ENCODE assay signal across 8 cellular contexts in genomic region chr5:37723147-37723961, GRCh38.
DNase-seq lines count a peak whose midpoint lies in the region; ATAC-seq and TF ChIP-seq lines count a peak whose summit lies in the region.

No MANE protein-coding gene starts in this region.

- H3K9me3 ChIP-seq in endodermal cell (ENCODE audit: control insufficient read depth, low read length) (no peaks in the 10 kb centered on the region), gastrocnemius medialis (no peaks in the 10 kb centered on the region)
- H3K9me3 ChIP-seq in CD8-positive, alpha-beta T cell (ENCODE audit: low read length), result no peaks in the 10 kb centered on the region
- H3K9me3 ChIP-seq in effector memory CD4-positive, alpha-beta T cell (ENCODE audit: control insufficient read depth, low read length), result no peaks in the 10 kb centered on the region

- DNase-seq in activated CD4-positive, alpha-beta T cell treated with anti-CD3 and anti-CD28 coated beads for 36 hours, result peak; percentile 36
- DNase-seq in activated CD4-positive, alpha-beta T cell treated with anti-CD3 and anti-CD28 coated beads for 1 hour, result no peak
- DNase-seq in NCI-H69 (lab: John Stamatoyannopoulos, UW), result peak; percentile 56
- DNase-seq in endodermal cell, result peak; percentile 89
- DNase-seq in gastrocnemius medialis, result peak; percentile 37 to 62
- no peak for DNase-seq in CD8-positive, alpha-beta T cell
- DNase-seq in effector memory CD4-positive, alpha-beta T cell, result no peak

- H3K4me3 Mint-ChIP-seq in activated CD4-positive, alpha-beta T cell treated with anti-CD3 and anti-CD28 coated beads for 36 hours, result no peak overlapping the region
- H3K4me3 Mint-ChIP-seq in endodermal cell, result no peak overlapping the region
- H3K4me3 Mint-ChIP-seq in CD8-positive, alpha-beta T cell, result no peak overlapping the region

- H3K36me3 ChIP-seq in endodermal cell (ENCODE audit: control insufficient read depth, insufficient read depth, low read length) (peaks cover under 1% of the 10 kb centered on the region), gastrocnemius medialis (peaks cover 0 to 9% of the 10 kb centered on the region in 2 donors)
- H3K36me3 ChIP-seq in CD8-positive, alpha-beta T cell (ENCODE audit: insufficient read depth, low read length), result peaks cover 9% of the 10 kb centered on the region
- peaks cover 18% of the 10 kb centered on the region for H3K36me3 ChIP-seq in effector memory CD4-positive, alpha-beta T cell (ENCODE audit: control insufficient read depth, insufficient read depth, low read length)

- H3K4me1 ChIP-seq in endodermal cell (ENCODE audit: control insufficient read depth, insufficient read depth, low read length), result no peaks in the 10 kb centered on the region
- H3K4me1 ChIP-seq in gastrocnemius medialis, result peaks cover 12 to 21% of the 10 kb centered on the region in 2 donors
- H3K4me1 ChIP-seq in CD8-positive, alpha-beta T cell (ENCODE audit: insufficient read depth, low read length), result no peaks in the 10 kb centered on the region
- H3K4me1 ChIP-seq in effector memory CD4-positive, alpha-beta T cell (ENCODE audit: control insufficient read depth, insufficient read depth, low read length, poor library complexity, severe bottlenecking), result no peaks in the 10 kb centered on the region

- H3K9ac ChIP-seq in endodermal cell (ENCODE audit: extremely low read depth, low read length, poor library complexity, severe bottlenecking), result no peak overlapping the region

- no peak for TF ChIP-seq POLR2A in gastrocnemius medialis (IDR thresholded peaks at IDR 0.05)

- H3K27ac Mint-ChIP-seq in activated CD4-positive, alpha-beta T cell treated with anti-CD3 and anti-CD28 coated beads for 36 hours, result peak overlapping the region; percentile 25
- H3K27ac Mint-ChIP-seq in endodermal cell, result no peak overlapping the region
- no peak overlapping the region for H3K27ac Mint-ChIP-seq in CD8-positive, alpha-beta T cell

- POLR2A ChIA-PET in activated CD4-positive, alpha-beta T cell treated with anti-CD3 and anti-CD28 coated beads for 36 hours (lab: Charles Lee), result interaction anchor here (1.1 kb wide), 1 partner anchor 14 kb away, joined by 6 read pairs; no protein-coding TSS in a partner anchor
- POLR2A ChIA-PET in CD8-positive, alpha-beta T cell (lab: Charles Lee), result no interaction called here

- intact Hi-C loops in activated CD4-positive, alpha-beta T cell treated with anti-CD3 and anti-CD28 coated beads for 36 hours (cut with DNase I, micrococcal nuclease), result loop anchor here (1.0 to 10.0 kb wide), 6 partner anchors 15 to 1511 kb away; partner anchors contain the start of genes NIPBL (in 1 of the 2) and NUP155 (in 1 of the 2)
- intact Hi-C loops in gastrocnemius medialis (cut with DNase I; ENCODE audit: low total_unique reads), result loop anchor here (1.0 to 10.0 kb wide), 4 partner anchors 89 to 741 kb away; no protein-coding TSS in a partner anchor
- intact Hi-C loops in CD8-positive, alpha-beta T cell (cut with DNase I, micrococcal nuclease), result no loop called here

- H3K27ac ChIP-seq in endodermal cell (ENCODE audit: low read depth, low read length) (no peak overlapping the region), gastrocnemius medialis (peak overlapping the region; percentile 24 to 79 (median 68))
- H3K27ac ChIP-seq in CD8-positive, alpha-beta T cell (ENCODE audit: low read depth, low read length), result no peak overlapping the region
- no peak overlapping the region for H3K27ac ChIP-seq in effector memory CD4-positive, alpha-beta T cell (ENCODE audit: insufficient read depth, low read length, poor library complexity, severe bottlenecking)

- H3K27me3 ChIP-seq in endodermal cell (ENCODE audit: control insufficient read depth, insufficient read depth, low read length, poor library complexity, severe bottlenecking) (no peaks in the 10 kb centered on the region), gastrocnemius medialis (no peaks in the 10 kb centered on the region)
- no peaks in the 10 kb centered on the region for H3K27me3 ChIP-seq in CD8-positive, alpha-beta T cell (ENCODE audit: insufficient read depth, low read length)
- no peaks in the 10 kb centered on the region for H3K27me3 ChIP-seq in effector memory CD4-positive, alpha-beta T cell (replicated peaks; ENCODE audit: control insufficient read depth, insufficient read depth, low read length, poor library complexity, severe bottlenecking)

- no peaks in the 10 kb centered on the region for H3K9me3 Mint-ChIP-seq in activated CD4-positive, alpha-beta T cell treated with anti-CD3 and anti-CD28 coated beads for 36 hours (ENCODE audit: low read depth)
- H3K9me3 Mint-ChIP-seq in endodermal cell, result no peaks in the 10 kb centered on the region
- H3K9me3 Mint-ChIP-seq in CD8-positive, alpha-beta T cell, result no peaks in the 10 kb centered on the region

- no peak overlapping the region for H3K4me3 ChIP-seq in endodermal cell (ENCODE audit: low read length)
- no peak overlapping the region for H3K4me3 ChIP-seq in gastrocnemius medialis
- no peak overlapping the region for H3K4me3 ChIP-seq in CD8-positive, alpha-beta T cell (ENCODE audit: low read depth, low read length)
- H3K4me3 ChIP-seq in effector memory CD4-positive, alpha-beta T cell (ENCODE audit: insufficient read depth, low read depth, low read length, poor library complexity, severe bottlenecking), result no peak overlapping the region

- no peak for ATAC-seq in activated CD4-positive, alpha-beta T cell treated with anti-CD3 and anti-CD28 coated beads for 36 hours
- ATAC-seq in gastrocnemius medialis (peak; percentile 88 to 89), HG03095 (IDR thresholded peaks at IDR 0.05; ENCODE audit: unreplicated experiment) (no peak)
- no peak for ATAC-seq in CD8-positive, alpha-beta T cell

- peaks cover 41% of the 10 kb centered on the region for H3K36me3 Mint-ChIP-seq in activated CD4-positive, alpha-beta T cell treated with anti-CD3 and anti-CD28 coated beads for 36 hours (ENCODE audit: low read depth)
- peaks cover 5% of the 10 kb centered on the region for H3K36me3 Mint-ChIP-seq in endodermal cell (ENCODE audit: low read depth)
- peaks cover 73% of the 10 kb centered on the region for H3K36me3 Mint-ChIP-seq in CD8-positive, alpha-beta T cell

- peak; percentile 93 for TF ChIP-seq CTCF in endodermal cell (conservative IDR thresholded peaks at IDR 0.05)
- TF ChIP-seq CTCF in gastrocnemius medialis (IDR thresholded peaks at IDR 0.05 in 4 of 5, conservative IDR thresholded peaks at IDR 0.05 in 1 of 5), result peak in 4 of 5 experiments; percentile 26 to 69 (median 62)
- TF ChIP-seq CTCF in CD8-positive, alpha-beta T cell (IDR thresholded peaks at IDR 0.05), result no peak

- H3K4me1 Mint-ChIP-seq in activated CD4-positive, alpha-beta T cell treated with anti-CD3 and anti-CD28 coated beads for 36 hours, result peaks cover 34% of the 10 kb centered on the region
- H3K4me1 Mint-ChIP-seq in endodermal cell, result peaks cover 9% of the 10 kb centered on the region
- peaks cover 11% of the 10 kb centered on the region for H3K4me1 Mint-ChIP-seq in CD8-positive, alpha-beta T cell (ENCODE audit: low read depth)

- 77 to 96% methylated on average over 4 to 8 of the region's 8 CpGs for WGBS in endodermal cell (ENCODE audit: insufficient coverage in 1 of 2, insufficient read length in 1 of 2), 2 experiments

- in situ Hi-C loops in gastrocnemius medialis (cut with MboI; ENCODE audit: low sequenced_read_pairs in 4 of 4), result no loop called here

- CTCF ChIA-PET in activated CD4-positive, alpha-beta T cell treated with anti-CD3 and anti-CD28 coated beads for 36 hours (lab: Charles Lee), result interaction anchor here (0.6 to 2.2 kb wide), 12 partner anchors 9 to 310 kb away, joined by 3 to 10 read pairs (median 3); no protein-coding TSS in a partner anchor
- CTCF ChIA-PET in CD8-positive, alpha-beta T cell (lab: Charles Lee), result interaction anchor here (1.4 kb wide), 2 partner anchors 10 to 16 kb away, joined by 3 to 5 read pairs; no protein-coding TSS in a partner anchor

- no peaks in the 10 kb centered on the region for H3K27me3 Mint-ChIP-seq in activated CD4-positive, alpha-beta T cell treated with anti-CD3 and anti-CD28 coated beads for 36 hours
- no peaks in the 10 kb centered on the region for H3K27me3 Mint-ChIP-seq in endodermal cell (ENCODE audit: insufficient read depth)
- H3K27me3 Mint-ChIP-seq in CD8-positive, alpha-beta T cell (ENCODE audit: low read depth), result no peaks in the 10 kb centered on the region

Comparison
In these comparisons a context has a peak if more than half of its experiments do, and no peak if none do; other contexts are left out.
1. DNase-seq: peak in activated CD4-positive, alpha-beta T cell treated with anti-CD3 and anti-CD28 coated beads for 36 hours (single experiment), NCI-H69 (single experiment), endodermal cell (single experiment) and gastrocnemius medialis (2 of 2); none in activated CD4-positive, alpha-beta T cell treated with anti-CD3 and anti-CD28 coated beads for 1 hour (single experiment), CD8-positive, alpha-beta T cell (0 of 7) and effector memory CD4-positive, alpha-beta T cell (0 of 3).
2. ATAC-seq: peak in gastrocnemius medialis (2 of 2); none in activated CD4-positive, alpha-beta T cell treated with anti-CD3 and anti-CD28 coated beads for 36 hours (single experiment), CD8-positive, alpha-beta T cell (single experiment) and HG03095 (single experiment).
3. H3K27ac ChIP-seq: peak in gastrocnemius medialis (4 of 4); none in endodermal cell (single experiment), CD8-positive, alpha-beta T cell (single experiment) and effector memory CD4-positive, alpha-beta T cell (single experiment).
4. intact Hi-C loops: an anchor here in activated CD4-positive, alpha-beta T cell treated with anti-CD3 and anti-CD28 coated beads for 36 hours (1.0 to 10.0 kb wide) and gastrocnemius medialis (1.0 to 10.0 kb wide); none called in CD8-positive, alpha-beta T cell.